In genomic region chr9:89513836-89514235, GRCh38 we compare ENCODE assay signal across 15 cellular contexts. TPM values are rescaled to one million over a fixed set of nuclear protein-coding genes. Genes with fewer than 3 reads are reported as not detected.
A peak's percentile ranks its signal among the peaks of the same experiment; 100 is the strongest.
DNase-seq lines count a peak whose midpoint lies in the region; TF ChIP-seq lines count a peak whose summit lies in the region.
"Had no signal": no experiment of that assay in that cellular context is flagged by ENCODE, and none has a peak within 500 bp of the region (broad histone marks: within the 10 kb centered on the region; RNA-seq: fewer than 3 reads in every experiment).

No MANE protein-coding gene starts in this region.

- no peak for TF ChIP-seq RAD21 in neural cell (conservative IDR thresholded peaks at IDR 0.05)

- H3K9me3 Mint-ChIP-seq in MCF 10A (ENCODE audit: unreplicated experiment), result no peaks in the 10 kb centered on the region
- H3K9me3 Mint-ChIP-seq: CD4-positive, alpha-beta memory T cell had no signal

- CTCF ChIA-PET in GM10248 (lab: Yijun Ruan, JAX), result interaction anchor here (1.2 to 2.6 kb wide), 4 partner anchors 10 to 35 kb away, joined by 3 to 7 read pairs (median 4); no protein-coding TSS in a partner anchor
- CTCF ChIA-PET in MCF 10A (lab: Yijun Ruan, JAX), result interaction anchor here (0.5 kb wide), 1 partner anchor 82 kb away, joined by 3 read pairs; no protein-coding TSS in a partner anchor

- POLR2A ChIA-PET in GM10248 (lab: Yijun Ruan, JAX), result no interaction called here
- POLR2A ChIA-PET in MCF 10A (lab: Yijun Ruan, JAX), result interaction anchor here (0.7 kb wide), 1 partner anchor 10 kb away, joined by 3 read pairs; no protein-coding TSS in a partner anchor

- H3K9ac ChIP-seq in neural cell (ENCODE audit: low read length), result no peak overlapping the region
- H3K9ac ChIP-seq: GM23248 had no signal

- H3K27me3 Mint-ChIP-seq in MCF 10A (ENCODE audit: insufficient read depth, unreplicated experiment), result peaks cover 20% of the 10 kb centered on the region
- H3K27me3 Mint-ChIP-seq: CD4-positive, alpha-beta memory T cell had no signal

- in situ Hi-C loops in G401 (cut with HindIII; ENCODE audit: low sequenced_read_pairs), result no loop called here

- no TSS peak for BruUV-seq in MCF 10A (replicated peaks; lab: Mats Ljungman, UMichigan)

- no peaks in the 10 kb centered on the region for H3K4me1 Mint-ChIP-seq in MCF 10A (ENCODE audit: insufficient read depth, unreplicated experiment)

- no peak overlapping the region for H3K4me3 Mint-ChIP-seq in MCF 10A (ENCODE audit: unreplicated experiment)
- H3K4me3 Mint-ChIP-seq: CD4-positive, alpha-beta memory T cell had no signal

- H3K4me2 ChIP-seq in neural cell (ENCODE audit: low read length), result no peak overlapping the region
- H3K4me2 ChIP-seq: A549 had no signal

- no peak overlapping the region for H3K27ac Mint-ChIP-seq in MCF 10A (ENCODE audit: low read depth, unreplicated experiment)

- no peak for TF ChIP-seq EP300 in neural cell (conservative IDR thresholded peaks at IDR 0.05; ENCODE audit: poor library complexity, severe bottlenecking)

- no peak overlapping the region for H2AFZ ChIP-seq in neural cell (ENCODE audit: low read depth, low read length)
- H2AFZ ChIP-seq: GM23248 had no signal

- no peaks in the 10 kb centered on the region for H4K20me1 ChIP-seq in neural cell (ENCODE audit: insufficient read depth)

- H3K9me2 ChIP-seq in neural cell (ENCODE audit: insufficient read depth, low read length), result no peaks in the 10 kb centered on the region

- H3K4me3 ChIP-seq in neural cell (ENCODE audit: low read length), result no peak overlapping the region
- H3K4me3 ChIP-seq: A549, GM12878, GM23248 had no signal

- DNase-seq in G401 (ENCODE audit: low spot score) (peak; percentile 95), NCI-H69 (lab: John Stamatoyannopoulos, UW) (peak; percentile 54), GM10248 (ENCODE audit: extremely low spot score) (no peak), MCF 10A (ENCODE audit: unreplicated experiment) (no peak)
- DNase-seq: BE2C; CD4-positive, alpha-beta memory T cell; DND-41; GF-D8; GM23248 had no signal

- no peaks in the 10 kb centered on the region for H3F3A ChIP-seq in neural cell (ENCODE audit: insufficient read depth, low read length, poor library complexity, severe bottlenecking)

- TF ChIP-seq CTCF in neural cell (IDR thresholded peaks at IDR 0.05; ENCODE audit: poor library complexity, severe bottlenecking) (no peak), GM10248 (IDR thresholded peaks at IDR 0.05; ENCODE audit: control extremely low read depth, extremely low read depth, low read depth, missing control alignments) (no peak), MCF 10A (IDR thresholded peaks at IDR 0.05; ENCODE audit: unreplicated experiment) (no peak)

- no peaks in the 10 kb centered on the region for H3K9me3 ChIP-seq in KOPT-K1 (ENCODE audit: insufficient read depth, low read length, poor library complexity, severe bottlenecking)
- no peaks in the 10 kb centered on the region for H3K9me3 ChIP-seq in neural cell (ENCODE audit: low read length)
- H3K9me3 ChIP-seq: A549, BE2C had no signal

- no peaks in the 10 kb centered on the region for H3K79me2 ChIP-seq in neural cell (replicated peaks; ENCODE audit: insufficient read depth, low read length)

- intact Hi-C loops in MCF 10A (cut with micrococcal nuclease), result no loop called here

- no peaks in the 10 kb centered on the region for H3K36me3 Mint-ChIP-seq in MCF 10A (ENCODE audit: insufficient read depth, unreplicated experiment)
- H3K36me3 Mint-ChIP-seq: CD4-positive, alpha-beta memory T cell had no signal

- H3K27ac ChIP-seq in KOPT-K1 (ENCODE audit: low read depth, low read length, poor library complexity, severe bottlenecking) (peak overlapping the region; percentile 44), neural cell (ENCODE audit: low read length) (peak overlapping the region; percentile 18)
- H3K27ac ChIP-seq: A549, C4-2B, GM23248, HL-60 had no signal

- no peaks in the 10 kb centered on the region for H3K27me3 ChIP-seq in neural cell (ENCODE audit: insufficient read depth, low read depth, low read length)
- H3K27me3 ChIP-seq: BE2C had no signal

- H3K36me3 ChIP-seq in KOPT-K1 (ENCODE audit: insufficient read depth, low read length) (no peaks in the 10 kb centered on the region), neural cell (ENCODE audit: insufficient read depth, low read length) (no peaks in the 10 kb centered on the region)
- H3K36me3 ChIP-seq: BE2C had no signal

TF ChIP-seq in neural cell, 6 proteins besides CTCF, POLR2A, EP300 and RAD21:
- TF ChIP-seq SMC3 (conservative IDR thresholded peaks at IDR 0.05; ENCODE audit: poor library complexity), result no peak
- no peak for TF ChIP-seq POLR2AphosphoS5 (IDR thresholded peaks at IDR 0.05)
- TF ChIP-seq REST (IDR thresholded peaks at IDR 0.05; ENCODE audit: borderline replicate concordance), result no peak
- TF ChIP-seq TAF1 (IDR thresholded peaks at IDR 0.05; ENCODE audit: low read depth), result no peak
- no peak for TF ChIP-seq MXI1 (conservative IDR thresholded peaks at IDR 0.05; ENCODE audit: poor library complexity, severe bottlenecking)
- TF ChIP-seq EZH2 (IDR thresholded peaks at IDR 0.05; ENCODE audit: borderline replicate concordance, insufficient read depth, low read length, poor library complexity, severe bottlenecking), result no peak

RNA-seq across cellular contexts. Expression of gene SEMA4D, which starts 15.9 kb away (rescaled TPM):
- total RNA-seq in G401 (2014; rRNA removed; shearing (Covaris generic)), result 2.2 and 2.3 TPM in 2 replicates
- 34.0 and 40.9 TPM in 2 replicates for polyA plus RNA-seq in neural cell
- polyA minus RNA-seq in neural cell, result 47.5 and 67.0 TPM in 2 replicates
- total RNA-seq in MCF 10A (2022), result 4.2 and 7.4 TPM in 2 replicates

Comparison
In these comparisons a context has a peak if more than half of its experiments do, and no peak if none do; other contexts are left out.
1. DNase-seq: peak in G401 (single experiment) and NCI-H69 (single experiment); none in GM10248 (single experiment) and MCF 10A (single experiment).